ENCODE assay signal across 14 cellular contexts in the genomic region with DNA sequence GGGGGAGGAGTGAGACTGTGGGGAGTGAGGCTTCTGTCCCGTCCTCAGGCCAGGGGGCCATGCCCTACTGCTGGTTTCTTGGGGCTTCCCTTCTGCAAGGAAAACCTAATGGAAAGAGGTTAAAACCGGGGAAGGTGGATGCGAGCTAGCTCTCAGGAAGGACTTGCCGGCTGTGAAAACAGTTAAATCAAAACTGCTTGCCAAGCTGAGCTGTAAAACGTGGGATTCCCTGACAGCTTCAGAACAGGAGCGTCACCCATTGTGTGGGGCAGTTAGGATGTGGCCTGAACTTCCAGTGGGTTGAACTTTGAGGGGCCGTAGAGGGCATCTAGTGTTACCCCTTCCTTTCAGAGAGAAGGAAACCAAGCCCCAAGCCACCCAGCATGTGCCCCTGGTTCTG. TPM values are rescaled to one million over a fixed set of nuclear protein-coding genes. Genes with fewer than 3 reads are reported as not detected.
DNase-seq lines count a peak whose midpoint lies in the region; ATAC-seq and FAIRE-seq lines count a peak whose summit lies in the region.
"Had no signal": no experiment of that assay in that cellular context is flagged by ENCODE, and none has a peak within 500 bp of the region (broad histone marks: within the 10 kb centered on the region; RNA-seq: fewer than 3 reads in every experiment).

No MANE protein-coding gene starts in this region.

- POLR2A ChIA-PET in CD4-positive, alpha-beta memory T cell (lab: Charles Lee; ENCODE audit: partially characterized antibody) = no interaction called here
- POLR2A ChIA-PET in activated CD8-positive, alpha-beta T cell treated with anti-CD3 and anti-CD28 coated beads, Interleukin-2, amount 10 ng/mL, durations not matched to agents 7 days and 5 days (lab: Charles Lee) = interaction anchor here (0.6 kb wide), 1 partner anchor 40 kb away, joined by 3 read pairs; no protein-coding TSS in a partner anchor

- H3K4me3 Mint-ChIP-seq in CD4-positive, alpha-beta memory T cell = peak overlapping the region in 4 of 8 donors; percentile 12 to 65 (median 52)
- no peak overlapping the region for H3K4me3 Mint-ChIP-seq in activated CD8-positive, alpha-beta T cell treated with anti-CD3 and anti-CD28 coated beads, Interleukin-2, amount 10 ng/mL, durations not matched to agents 7 days and 5 days

- H3K27me3 Mint-ChIP-seq in CD4-positive, alpha-beta memory T cell = no peaks in the 10 kb centered on the region
- no peaks in the 10 kb centered on the region for H3K27me3 Mint-ChIP-seq in activated CD8-positive, alpha-beta T cell treated with anti-CD3 and anti-CD28 coated beads, Interleukin-2, amount 10 ng/mL, durations not matched to agents 7 days and 5 days (ENCODE audit: low read depth)

- DNase-seq in CD4-positive, alpha-beta memory T cell = no peak
- DNase-seq in activated CD8-positive, alpha-beta T cell treated with anti-CD3 and anti-CD28 coated beads, Interleukin-2, amount 10 ng/mL, durations not matched to agents 7 days and 5 days = no peak
- DNase-seq in small intestine (no peak), EL (no peak), SIG-M5 treated with dmso at 0.1 percent for 504 hours (lab: John Stamatoyannopoulos, UW; ENCODE audit: unreplicated experiment) (no peak), NCI-H146 (lab: John Stamatoyannopoulos, UW) (no peak)
- DNase-seq: effector CD4-positive, alpha-beta T cell; HCEC 1CT; NCI-H1092; NCI-H524 had no signal

- H3K4me1 ChIP-seq in CD4-positive, alpha-beta memory T cell (ENCODE audit: insufficient read depth, low read length) = peaks cover 52% of the 10 kb centered on the region
- H3K4me1 ChIP-seq in small intestine (ENCODE audit: control insufficient read depth in 2 of 2, insufficient read depth in 1 of 2, low read depth in 1 of 2, low read length in 1 of 2) = peaks cover 11 to 24% of the 10 kb centered on the region in 2 donors

- 68 to 76% (median 70%) methylated on average over 7 of the region's 7 CpGs for WGBS in small intestine, 3 donors

- H3K4me3 ChIP-seq in CD4-positive, alpha-beta memory T cell (ENCODE audit: low read length in 2 of 2) = no peak overlapping the region
- H3K4me3 ChIP-seq in small intestine (ENCODE audit: low read depth in 1 of 2, low read length in 2 of 2) = no peak overlapping the region

- H3K27me3 ChIP-seq in CD4-positive, alpha-beta memory T cell (ENCODE audit: insufficient read depth, low read length) = no peaks in the 10 kb centered on the region
- H3K27me3 ChIP-seq in layer of hippocampus (ENCODE audit: control insufficient read depth, insufficient read depth, low read length) (no peaks in the 10 kb centered on the region), small intestine (ENCODE audit: control insufficient read depth in 2 of 2, insufficient read depth in 2 of 2, low read length in 2 of 2) (no peaks in the 10 kb centered on the region)

- H3K9me3 ChIP-seq in CD4-positive, alpha-beta memory T cell (ENCODE audit: control insufficient read depth in 1 of 2, low read length in 2 of 2) = no peaks in the 10 kb centered on the region
- no peaks in the 10 kb centered on the region for H3K9me3 ChIP-seq in small intestine (ENCODE audit: control insufficient read depth, low read depth)

- H3K4me1 Mint-ChIP-seq in CD4-positive, alpha-beta memory T cell = peaks cover 9 to 68% (median 35%) of the 10 kb centered on the region in 4 donors
- H3K4me1 Mint-ChIP-seq in activated CD8-positive, alpha-beta T cell treated with anti-CD3 and anti-CD28 coated beads, Interleukin-2, amount 10 ng/mL, durations not matched to agents 7 days and 5 days (ENCODE audit: low read depth) = peaks cover 67% of the 10 kb centered on the region

- CTCF ChIA-PET in CD4-positive, alpha-beta memory T cell (lab: Charles Lee; ENCODE audit: partially characterized antibody) = interaction anchor here (3.2 kb wide), 1 partner anchor 14 kb away, joined by 21 read pairs; a partner anchor contains a TSS
- CTCF ChIA-PET in activated CD8-positive, alpha-beta T cell treated with anti-CD3 and anti-CD28 coated beads, Interleukin-2, amount 10 ng/mL, durations not matched to agents 7 days and 5 days (lab: Charles Lee) = interaction anchor here (1.0 to 1.8 kb wide), 4 partner anchors 14 to 56 kb away, joined by 3 to 24 read pairs (median 4); a partner anchor contains a TSS

- intact Hi-C loops in CD4-positive, alpha-beta memory T cell (cut with micrococcal nuclease) = no loop called here

- H3K27ac ChIP-seq in CD4-positive, alpha-beta memory T cell (ENCODE audit: low read depth, low read length) = peak overlapping the region; percentile 30
- H3K27ac ChIP-seq in layer of hippocampus (ENCODE audit: low read depth, low read length) (peak overlapping the region; percentile 24), small intestine (ENCODE audit: low read depth in 1 of 2, low read length in 1 of 2) (peak overlapping the region; percentile 55 to 74)
- H3K27ac ChIP-seq: RWPE1 had no signal

- no peaks in the 10 kb centered on the region for H3K36me3 ChIP-seq in CD4-positive, alpha-beta memory T cell (ENCODE audit: insufficient read depth, low read length)
- H3K36me3 ChIP-seq in small intestine (ENCODE audit: control insufficient read depth in 2 of 2, insufficient read depth in 2 of 2, low read length in 2 of 2) = no peaks in the 10 kb centered on the region

- H3K9me3 Mint-ChIP-seq in CD4-positive, alpha-beta memory T cell = no peaks in the 10 kb centered on the region
- H3K9me3 Mint-ChIP-seq in activated CD8-positive, alpha-beta T cell treated with anti-CD3 and anti-CD28 coated beads, Interleukin-2, amount 10 ng/mL, durations not matched to agents 7 days and 5 days (ENCODE audit: insufficient read depth) = no peaks in the 10 kb centered on the region

- no peak for ATAC-seq in activated CD8-positive, alpha-beta T cell treated with anti-CD3 and anti-CD28 coated beads, Interleukin-2, amount 10 ng/mL, durations not matched to agents 7 days and 5 days
- no peak for ATAC-seq in GM19328 (IDR thresholded peaks at IDR 0.05; ENCODE audit: unreplicated experiment)

- H3K27ac Mint-ChIP-seq in CD4-positive, alpha-beta memory T cell = peak overlapping the region; percentile 63 to 92 (median 88)
- peak overlapping the region; percentile 94 for H3K27ac Mint-ChIP-seq in activated CD8-positive, alpha-beta T cell treated with anti-CD3 and anti-CD28 coated beads, Interleukin-2, amount 10 ng/mL, durations not matched to agents 7 days and 5 days

- no peaks in the 10 kb centered on the region for H3K36me3 Mint-ChIP-seq in CD4-positive, alpha-beta memory T cell
- no peaks in the 10 kb centered on the region for H3K36me3 Mint-ChIP-seq in activated CD8-positive, alpha-beta T cell treated with anti-CD3 and anti-CD28 coated beads, Interleukin-2, amount 10 ng/mL, durations not matched to agents 7 days and 5 days (ENCODE audit: low read depth)

- no peak for FAIRE-seq in small intestine (lab: Jason Lieb, UNC)

RNA-seq across cellular contexts. Expression of a gene that starts 13.1 kb away (rescaled TPM):
- total RNA-seq in CD4-positive, alpha-beta memory T cell = 1 to 10 TPM; 2.4 to 2.8 TPM
- 10 to 100 TPM; 15.9 to 18.1 TPM for polyA plus RNA-seq in CD4-positive, alpha-beta memory T cell
- total RNA-seq in activated CD8-positive, alpha-beta T cell treated with anti-CD3 and anti-CD28 coated beads, Interleukin-2, amount 10 ng/mL, durations not matched to agents 7 days and 5 days = 1 to 10 TPM; 3.8 to 4.7 TPM
- polyA plus RNA-seq in small intestine = 10 to 100 TPM; 43.2 to 72.1 (median 47.0) TPM

RNA-seq across cellular contexts. Expression of a gene that starts 47.7 kb away (rescaled TPM):
- under 1 TPM in 1 of 2 experiments, not detected in 1; 0.19 TPM for total RNA-seq in CD4-positive, alpha-beta memory T cell
- polyA plus RNA-seq in CD4-positive, alpha-beta memory T cell = under 1 TPM in 1 of 2 donors, not detected in 1; 0.17 TPM
- total RNA-seq in activated CD8-positive, alpha-beta T cell treated with anti-CD3 and anti-CD28 coated beads, Interleukin-2, amount 10 ng/mL, durations not matched to agents 7 days and 5 days = not detected
- 1 to 10 TPM in 1 of 3 donors, under 1 TPM in 1, not detected in 1; 0.81 to 4.0 TPM for polyA plus RNA-seq in small intestine
- total RNA-seq: kidney epithelial cell had no signal
